ENCODE assay signal across 16 cellular contexts in the genomic region with DNA sequence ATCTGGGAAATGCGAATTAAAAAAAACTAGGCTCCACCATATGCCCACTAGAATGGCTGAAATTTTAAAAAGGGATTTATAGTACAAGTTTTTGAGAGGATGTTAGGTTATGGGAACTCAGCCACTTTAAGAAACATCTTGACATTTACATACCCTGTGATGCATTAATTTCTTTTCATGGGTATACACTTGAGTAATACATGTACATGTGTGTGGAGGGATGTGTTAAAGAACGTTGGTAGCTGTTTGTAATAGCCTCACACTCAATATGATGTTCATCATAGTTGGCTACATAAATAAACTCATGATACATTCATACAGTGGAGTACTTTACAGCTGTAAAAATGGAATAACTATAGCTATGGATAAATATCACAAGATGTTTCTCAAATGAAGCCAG. TPM values are rescaled to one million over a fixed set of nuclear protein-coding genes. Genes with fewer than 3 reads are reported as not detected.
DNase-seq lines count a peak whose midpoint lies in the region; ATAC-seq and FAIRE-seq lines count a peak whose summit lies in the region.
"Had no signal": no experiment of that assay in that cellular context is flagged by ENCODE, and none has a peak within 500 bp of the region (broad histone marks: within the 10 kb centered on the region; RNA-seq: fewer than 3 reads in every experiment).

No MANE protein-coding gene starts in this region.

- H3K27ac Mint-ChIP-seq in activated naive CD4-positive, alpha-beta T cell treated with anti-CD3 and anti-CD28 coated beads, Interleukin-2, amount 50 U/mL, for 24 hours = peak overlapping the region; percentile 67
- H3K27ac Mint-ChIP-seq in activated naive CD8-positive, alpha-beta T cell treated with anti-CD3 and anti-CD28 coated beads, Interleukin-2, amount 50 U/mL, for 24 hours = peak overlapping the region; percentile 86
- H3K27ac Mint-ChIP-seq in stimulated activated naive B cell treated with anti-CD40 and anti-IgM and Interleukin-4, amounts not matched to agents 10 μg/mL and 1 μg/mL and 100 μg/mL, for 72 hours = peak overlapping the region; percentile 76
- no peak overlapping the region for H3K27ac Mint-ChIP-seq in activated CD4-positive, alpha-beta memory T cell treated with anti-CD3 and anti-CD28 coated beads for 36 hours

- DNase-seq in activated naive CD4-positive, alpha-beta T cell (lab: John Stamatoyannopoulos, UW) = no peak
- no peak for DNase-seq in GM19239 (ENCODE audit: insufficient read length, low spot score)
- DNase-seq in activated naive CD8-positive, alpha-beta T cell treated with anti-CD3 and anti-CD28 coated beads, Interleukin-2, amount 50 U/mL, for 24 hours = no peak
- DNase-seq in stimulated activated naive B cell treated with anti-CD40 and anti-IgM and Interleukin-4, amounts not matched to agents 10 μg/mL and 1 μg/mL and 100 μg/mL, for 72 hours = no peak
- no peak for DNase-seq in activated CD4-positive, alpha-beta memory T cell treated with anti-CD3 and anti-CD28 coated beads for 36 hours
- DNase-seq in sciatic nerve (ENCODE audit: low spot score) = no peak
- DNase-seq in left lobe of liver (ENCODE audit: low spot score) = no peak
- DNase-seq: Calu3; CD4-positive, CD25-positive, alpha-beta regulatory T cell; MM.1S; NCI-H1105; NCI-H1694 treated with DMSO at 0.1 percent for 48 hours; NCI-H69; NK-92 treated with Interleukin-12 subunit alpha and Interleukin-12 subunit beta, amount 100 ng/mL, for 24 hours; PC-3 had no signal

- peak; percentile 86 for FAIRE-seq in GM19239 (lab: Jason Lieb, UNC)

- CTCF ChIA-PET in activated CD4-positive, alpha-beta memory T cell treated with anti-CD3 and anti-CD28 coated beads for 36 hours (lab: Charles Lee) = no interaction called here

- peaks cover 15% of the 10 kb centered on the region for H3K36me3 Mint-ChIP-seq in activated naive CD4-positive, alpha-beta T cell treated with anti-CD3 and anti-CD28 coated beads, Interleukin-2, amount 50 U/mL, for 24 hours
- H3K36me3 Mint-ChIP-seq in activated naive CD8-positive, alpha-beta T cell treated with anti-CD3 and anti-CD28 coated beads, Interleukin-2, amount 50 U/mL, for 24 hours (ENCODE audit: low read depth) = peaks cover 38% of the 10 kb centered on the region
- H3K36me3 Mint-ChIP-seq in stimulated activated naive B cell treated with anti-CD40 and anti-IgM and Interleukin-4, amounts not matched to agents 10 μg/mL and 1 μg/mL and 100 μg/mL, for 72 hours = peaks cover 33 to 72% of the 10 kb centered on the region in 2 donors
- peaks cover 16% of the 10 kb centered on the region for H3K36me3 Mint-ChIP-seq in activated CD4-positive, alpha-beta memory T cell treated with anti-CD3 and anti-CD28 coated beads for 36 hours

- ATAC-seq in activated naive CD8-positive, alpha-beta T cell treated with anti-CD3 and anti-CD28 coated beads, Interleukin-2, amount 50 U/mL, for 24 hours = peak; percentile 90
- peak; percentile 73 to 84 for ATAC-seq in stimulated activated naive B cell treated with anti-CD40 and anti-IgM and Interleukin-4, amounts not matched to agents 10 μg/mL and 1 μg/mL and 100 μg/mL, for 72 hours (replicated peaks)
- ATAC-seq in sciatic nerve (no peak), left lobe of liver (no peak)
- ATAC-seq: PC-3 had no signal

- POLR2A ChIA-PET in activated CD4-positive, alpha-beta memory T cell treated with anti-CD3 and anti-CD28 coated beads for 36 hours (lab: Charles Lee) = interaction anchor here (1.4 kb wide), 1 partner anchor 42 kb away, joined by 4 read pairs; no protein-coding TSS in a partner anchor

- peaks cover 81% of the 10 kb centered on the region for H3K4me1 Mint-ChIP-seq in activated naive CD4-positive, alpha-beta T cell treated with anti-CD3 and anti-CD28 coated beads, Interleukin-2, amount 50 U/mL, for 24 hours
- H3K4me1 Mint-ChIP-seq in activated naive CD8-positive, alpha-beta T cell treated with anti-CD3 and anti-CD28 coated beads, Interleukin-2, amount 50 U/mL, for 24 hours = peaks cover 68% of the 10 kb centered on the region
- peaks cover 51 to 76% of the 10 kb centered on the region in 2 donors for H3K4me1 Mint-ChIP-seq in stimulated activated naive B cell treated with anti-CD40 and anti-IgM and Interleukin-4, amounts not matched to agents 10 μg/mL and 1 μg/mL and 100 μg/mL, for 72 hours
- peaks cover 46% of the 10 kb centered on the region for H3K4me1 Mint-ChIP-seq in activated CD4-positive, alpha-beta memory T cell treated with anti-CD3 and anti-CD28 coated beads for 36 hours (ENCODE audit: low read depth)

- H3K27me3 Mint-ChIP-seq in activated naive CD4-positive, alpha-beta T cell treated with anti-CD3 and anti-CD28 coated beads, Interleukin-2, amount 50 U/mL, for 24 hours = no peaks in the 10 kb centered on the region
- H3K27me3 Mint-ChIP-seq in activated naive CD8-positive, alpha-beta T cell treated with anti-CD3 and anti-CD28 coated beads, Interleukin-2, amount 50 U/mL, for 24 hours = no peaks in the 10 kb centered on the region
- no peaks in the 10 kb centered on the region for H3K27me3 Mint-ChIP-seq in stimulated activated naive B cell treated with anti-CD40 and anti-IgM and Interleukin-4, amounts not matched to agents 10 μg/mL and 1 μg/mL and 100 μg/mL, for 72 hours
- no peaks in the 10 kb centered on the region for H3K27me3 Mint-ChIP-seq in activated CD4-positive, alpha-beta memory T cell treated with anti-CD3 and anti-CD28 coated beads for 36 hours
- H3K27me3 Mint-ChIP-seq: CD4-positive, CD25-positive, alpha-beta regulatory T cell had no signal

- intact Hi-C loops in activated CD4-positive, alpha-beta memory T cell treated with anti-CD3 and anti-CD28 coated beads for 36 hours (cut with micrococcal nuclease) = no loop called here
- intact Hi-C loops in sciatic nerve (cut with DNase I) = no loop called here

- H3K9me3 Mint-ChIP-seq in activated naive CD4-positive, alpha-beta T cell treated with anti-CD3 and anti-CD28 coated beads, Interleukin-2, amount 50 U/mL, for 24 hours = peaks cover 3% of the 10 kb centered on the region
- H3K9me3 Mint-ChIP-seq in activated naive CD8-positive, alpha-beta T cell treated with anti-CD3 and anti-CD28 coated beads, Interleukin-2, amount 50 U/mL, for 24 hours = peaks cover 3% of the 10 kb centered on the region
- peaks cover 0 to 3% of the 10 kb centered on the region in 2 donors for H3K9me3 Mint-ChIP-seq in stimulated activated naive B cell treated with anti-CD40 and anti-IgM and Interleukin-4, amounts not matched to agents 10 μg/mL and 1 μg/mL and 100 μg/mL, for 72 hours
- H3K9me3 Mint-ChIP-seq in activated CD4-positive, alpha-beta memory T cell treated with anti-CD3 and anti-CD28 coated beads for 36 hours = no peaks in the 10 kb centered on the region

- peak overlapping the region; percentile 16 for H3K4me3 Mint-ChIP-seq in activated naive CD4-positive, alpha-beta T cell treated with anti-CD3 and anti-CD28 coated beads, Interleukin-2, amount 50 U/mL, for 24 hours
- no peak overlapping the region for H3K4me3 Mint-ChIP-seq in activated naive CD8-positive, alpha-beta T cell treated with anti-CD3 and anti-CD28 coated beads, Interleukin-2, amount 50 U/mL, for 24 hours
- no peak overlapping the region for H3K4me3 Mint-ChIP-seq in stimulated activated naive B cell treated with anti-CD40 and anti-IgM and Interleukin-4, amounts not matched to agents 10 μg/mL and 1 μg/mL and 100 μg/mL, for 72 hours
- H3K4me3 Mint-ChIP-seq in activated CD4-positive, alpha-beta memory T cell treated with anti-CD3 and anti-CD28 coated beads for 36 hours = no peak overlapping the region
- H3K4me3 Mint-ChIP-seq: CD4-positive, CD25-positive, alpha-beta regulatory T cell had no signal

RNA-seq across cellular contexts. Expression of gene MEF2A, which starts 40.9 kb away (rescaled TPM):
- 10 to 100 TPM; 15.9 to 19.5 TPM for total RNA-seq in activated CD4-positive, alpha-beta memory T cell treated with anti-CD3 and anti-CD28 coated beads for 36 hours
- 75.9 TPM for total RNA-seq in sciatic nerve
- 20.7 TPM for total RNA-seq in left lobe of liver

Comparison
In these comparisons a context has a peak if more than half of its experiments do, and no peak if none do; other contexts are left out.
1. ATAC-seq: peak in activated naive CD8-positive, alpha-beta T cell treated with anti-CD3 and anti-CD28 coated beads, Interleukin-2, amount 50 U/mL, for 24 hours (single experiment) and stimulated activated naive B cell treated with anti-CD40 and anti-IgM and Interleukin-4, amounts not matched to agents 10 μg/mL and 1 μg/mL and 100 μg/mL, for 72 hours (2 of 2); none in sciatic nerve (single experiment) and left lobe of liver (single experiment).